ENCODE assay signal across 2 cellular contexts in genomic region chr5:34550255-34550654, GRCh38.
TF ChIP-seq lines count a peak whose summit lies in the region.

No MANE protein-coding gene starts in this region.

TF ChIP-seq in K562, 482 proteins besides CTCF, POLR2A, EP300 and RAD21 (continued from another document):
- TF ChIP-seq GATAD2B (IDR thresholded peaks at IDR 0.05; ENCODE audit: borderline replicate concordance) (no peak), CBFB (CRISPR knock-in tag; IDR thresholded peaks at IDR 0.05) (no peak), ZNF512 (tag; IDR thresholded peaks at IDR 0.05) (no peak), RFX7 (CRISPR knock-in tag; IDR thresholded peaks at IDR 0.05) (no peak), PHB (CRISPR knock-in tag; IDR thresholded peaks at IDR 0.05) (no peak), MTF1 (CRISPR knock-in tag; IDR thresholded peaks at IDR 0.05; ENCODE audit: borderline replicate concordance) (no peak)

TF ChIP-seq in endothelial cell of umbilical vein, 7 proteins besides CTCF, POLR2A, EP300 and RAD21 (continued from another document):
- no peak for TF ChIP-seq MAX (IDR thresholded peaks at IDR 0.05; ENCODE audit: insufficient read depth, insufficient read length)
